In the genomic region with DNA sequence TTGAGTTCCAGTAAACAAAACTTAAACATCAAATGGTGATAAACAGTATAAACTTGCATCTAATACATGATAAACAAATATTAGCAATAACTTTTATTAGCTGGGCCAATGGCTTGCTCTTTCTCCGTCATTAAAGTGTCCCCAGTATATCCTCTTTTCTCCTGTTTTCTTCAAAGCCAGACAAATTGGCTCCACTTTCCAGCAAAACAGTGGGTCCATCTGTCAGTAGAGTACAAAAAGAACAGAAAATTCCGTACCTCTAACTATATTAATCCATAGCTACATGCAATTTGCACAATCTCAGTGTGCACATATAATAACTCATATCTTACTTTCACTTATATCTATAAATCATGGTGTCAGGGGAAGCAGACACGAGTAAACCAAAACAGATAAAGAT, we compare ENCODE assay signal across 8 cellular contexts.
"Had no signal": no experiment of that assay in that cellular context is flagged by ENCODE, and none has a peak within 500 bp of the region (broad histone marks: within the 10 kb centered on the region; RNA-seq: fewer than 3 reads in every experiment).

No MANE protein-coding gene starts in this region.

- ATAC-seq: HCT116, K562 had no signal

- DNase-seq: GM23248, GOT3, H7, HFFc6, IMR-90, KG1 had no signal
